ENCODE assay signal across 1 cellular context in the genomic region with DNA sequence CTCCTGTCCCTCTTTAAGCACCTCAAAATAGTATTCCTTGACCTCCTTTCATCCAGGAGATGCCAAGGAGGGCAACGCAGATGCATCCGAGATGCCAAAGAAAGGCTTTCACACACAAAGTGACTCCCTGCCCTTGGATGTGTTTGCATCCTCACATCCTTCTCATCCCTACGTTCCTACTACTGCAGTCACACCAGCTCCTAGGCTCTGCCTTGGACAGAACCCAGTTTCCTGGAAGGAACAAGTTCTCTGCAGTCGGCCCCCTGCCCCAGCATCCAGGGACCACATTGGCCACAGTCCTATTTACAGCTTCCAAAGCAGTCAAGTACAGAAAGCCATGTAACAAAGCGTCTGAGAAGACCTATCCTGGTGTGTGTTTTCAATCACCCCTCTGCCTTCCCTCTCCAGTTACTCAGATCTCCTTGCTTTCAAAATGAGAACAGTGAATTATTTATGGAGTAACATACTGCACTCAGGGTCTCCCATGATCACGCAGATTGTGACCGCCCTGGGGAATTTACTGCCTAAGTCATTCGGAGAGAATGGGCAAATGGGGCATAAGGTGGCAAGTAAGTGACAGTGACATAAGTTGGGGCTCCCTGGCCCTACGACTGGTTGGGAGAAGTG.
TF ChIP-seq lines count a peak whose summit lies in the region.

No MANE protein-coding gene starts in this region.

TF ChIP-seq in endothelial cell of umbilical vein, 7 proteins besides CTCF, POLR2A, EP300 and RAD21 (continued from another document):
- no peak for TF ChIP-seq MYC (IDR thresholded peaks at IDR 0.05; ENCODE audit: low read depth, low read length)
- TF ChIP-seq EZH2 (IDR thresholded peaks at IDR 0.05; ENCODE audit: borderline replicate concordance, low read depth, low read length, severe bottlenecking), result no peak
- TF ChIP-seq POLR2AphosphoS5 (IDR thresholded peaks at IDR 0.05; ENCODE audit: insufficient read depth, low read depth, low read length), result no peak
